Comparison of ENCODE assay signal across 8 cellular contexts in genomic region chr12:6961278-6961694, GRCh38. TPM values are rescaled to one million over a fixed set of nuclear protein-coding genes. Genes with fewer than 3 reads are reported as not detected.
DNase-seq lines count a peak whose midpoint lies in the region; ATAC-seq and TF ChIP-seq lines count a peak whose summit lies in the region.

No MANE protein-coding gene starts in this region.

- peaks cover 10 to 17% (median 14%) of the 10 kb centered on the region in 4 donors for H3K36me3 ChIP-seq in esophagus muscularis mucosa
- H3K36me3 ChIP-seq in tibial nerve = peaks cover 0 to 12% (median 7%) of the 10 kb centered on the region in 3 donors

- no peak for TF ChIP-seq CTCF in GM12865 (IDR thresholded peaks at IDR 0.05; ENCODE audit: insufficient read depth, low read depth, low read length, missing control alignments)
- no peak for TF ChIP-seq CTCF in esophagus muscularis mucosa (IDR thresholded peaks at IDR 0.05)
- TF ChIP-seq CTCF in omental fat pad (IDR thresholded peaks at IDR 0.05) = no peak
- no peak for TF ChIP-seq CTCF in tibial nerve (IDR thresholded peaks at IDR 0.05)

- TF ChIP-seq POLR2A in esophagus muscularis mucosa (IDR thresholded peaks at IDR 0.05; ENCODE audit: low read depth) = no peak
- TF ChIP-seq POLR2A in tibial nerve (IDR thresholded peaks at IDR 0.05) = peak; percentile 13 to 14

- H3K4me3 ChIP-seq in GM12865 (ENCODE audit: low read depth, low read length) (peak overlapping the region; percentile 76), esophagus muscularis mucosa (peak overlapping the region; percentile 18 to 30 (median 21)), tibial nerve (peak overlapping the region in 2 of 4 donors; percentile 19 to 22)

- 48% methylated on average over 9 of the region's 24 CpGs for WGBS in esophagus muscularis mucosa
- WGBS in tibial nerve, 2 donors = 25 to 31% methylated on average over 24 of the region's 24 CpGs

- H3K27me3 ChIP-seq in esophagus muscularis mucosa = no peaks in the 10 kb centered on the region
- H3K27me3 ChIP-seq in tibial nerve = no peaks in the 10 kb centered on the region

- H3K4me1 ChIP-seq in esophagus muscularis mucosa (peaks cover 47 to 65% (median 52%) of the 10 kb centered on the region in 4 donors), tibial nerve (peaks cover 0 to 67% (median 44%) of the 10 kb centered on the region in 4 donors)

- peak overlapping the region; percentile 61 to 84 (median 71) for H3K27ac ChIP-seq in esophagus muscularis mucosa (replicated peaks in 1 of 4)
- H3K27ac ChIP-seq in tibial nerve = peak overlapping the region; percentile 73 to 96 (median 82)

- intact Hi-C loops in esophagus muscularis mucosa (cut with DNase I) = no loop called here

- peak; percentile 63 for ATAC-seq in omental fat pad (ENCODE audit: low FRiP score)

- TF ChIP-seq EP300 in esophagus muscularis mucosa (IDR thresholded peaks at IDR 0.05) = no peak
- peak in 1 of 2 donors; percentile 69 for TF ChIP-seq EP300 in tibial nerve (IDR thresholded peaks at IDR 0.05)

- H3K9me3 ChIP-seq in esophagus muscularis mucosa (no peaks in the 10 kb centered on the region), tibial nerve (no peaks in the 10 kb centered on the region)

- DNase-seq in GM12865 (ENCODE audit: low read depth) (peak; percentile 90), NCI-H146 treated with DMSO at 0.1 percent for 48 hours (lab: John Stamatoyannopoulos, UW; ENCODE audit: unreplicated experiment) (peak; percentile 72), esophagus muscularis mucosa (ENCODE audit: extremely low spot score) (no peak), omental fat pad (ENCODE audit: low spot score) (no peak), tibial nerve (ENCODE audit: low spot score in 2 of 2) (no peak), NCI-H82 treated with DMSO at 0.1 percent for 48 hours (lab: John Stamatoyannopoulos, UW; ENCODE audit: unreplicated experiment) (no peak), NCI-H510A (lab: John Stamatoyannopoulos, UW) (no peak)
- peak; percentile 86 for DNase-seq in activated CD8-positive, alpha-beta memory T cell treated with anti-CD3 and anti-CD28 coated beads, Interleukin-2, amount 50 U/mL, for 1 hour (ENCODE audit: extremely low read depth)

RNA-seq across cellular contexts. Expression of gene PHB2, which starts 9.2 kb away (rescaled TPM):
- total RNA-seq in esophagus muscularis mucosa (100 to 1,000 TPM; 194 to 265 (median 233) TPM), omental fat pad (100 to 1,000 TPM; 173 to 218 (median 189) TPM), tibial nerve (100 to 1,000 TPM; 138 to 178 (median 149) TPM)

RNA-seq across cellular contexts. Expression of gene EMG1, which starts 9.4 kb away (rescaled TPM):
- 10 to 100 TPM; 20.8 to 35.1 (median 26.3) TPM for total RNA-seq in esophagus muscularis mucosa
- total RNA-seq in omental fat pad = 10 to 100 TPM; 28.8 to 47.1 (median 30.8) TPM
- total RNA-seq in tibial nerve = 10 to 100 TPM; 27.7 to 37.7 (median 35.9) TPM

RNA-seq across cellular contexts. Expression of gene PTPN6, which starts 10.1 kb away (rescaled TPM):
- 10 to 100 TPM in 3 of 4 donors, 1 to 10 TPM in 1; 9.1 to 16.9 (median 13.3) TPM for total RNA-seq in esophagus muscularis mucosa
- 10 to 100 TPM; 19.8 to 42.3 (median 35.9) TPM for total RNA-seq in omental fat pad
- total RNA-seq in tibial nerve = 10 to 100 TPM; 11.9 to 31.5 (median 20.8) TPM

RNA-seq across cellular contexts. Expression of gene C12orf57, which starts 17.5 kb away (rescaled TPM):
- total RNA-seq in esophagus muscularis mucosa (100 to 1,000 TPM; 307 to 437 (median 325) TPM), omental fat pad (100 to 1,000 TPM; 280 to 555 (median 413) TPM), tibial nerve (100 to 1,000 TPM; 569 to 764 (median 665) TPM)

RNA-seq across cellular contexts. Expression of gene RNU7-1, which starts 17.7 kb away (rescaled TPM):
- total RNA-seq in esophagus muscularis mucosa = not detected
- total RNA-seq in omental fat pad = not detected
- total RNA-seq in tibial nerve = not detected

Comparison
In these comparisons a context has a peak if more than half of its experiments do, and no peak if none do; other contexts are left out.
1. DNase-seq: peak in GM12865 (single experiment), NCI-H146 treated with DMSO at 0.1 percent for 48 hours (single experiment) and activated CD8-positive, alpha-beta memory T cell treated with anti-CD3 and anti-CD28 coated beads, Interleukin-2, amount 50 U/mL, for 1 hour (single experiment); none in esophagus muscularis mucosa (single experiment), omental fat pad (single experiment), tibial nerve (0 of 2), NCI-H82 treated with DMSO at 0.1 percent for 48 hours (single experiment) and NCI-H510A (single experiment).